In the genomic region with DNA sequence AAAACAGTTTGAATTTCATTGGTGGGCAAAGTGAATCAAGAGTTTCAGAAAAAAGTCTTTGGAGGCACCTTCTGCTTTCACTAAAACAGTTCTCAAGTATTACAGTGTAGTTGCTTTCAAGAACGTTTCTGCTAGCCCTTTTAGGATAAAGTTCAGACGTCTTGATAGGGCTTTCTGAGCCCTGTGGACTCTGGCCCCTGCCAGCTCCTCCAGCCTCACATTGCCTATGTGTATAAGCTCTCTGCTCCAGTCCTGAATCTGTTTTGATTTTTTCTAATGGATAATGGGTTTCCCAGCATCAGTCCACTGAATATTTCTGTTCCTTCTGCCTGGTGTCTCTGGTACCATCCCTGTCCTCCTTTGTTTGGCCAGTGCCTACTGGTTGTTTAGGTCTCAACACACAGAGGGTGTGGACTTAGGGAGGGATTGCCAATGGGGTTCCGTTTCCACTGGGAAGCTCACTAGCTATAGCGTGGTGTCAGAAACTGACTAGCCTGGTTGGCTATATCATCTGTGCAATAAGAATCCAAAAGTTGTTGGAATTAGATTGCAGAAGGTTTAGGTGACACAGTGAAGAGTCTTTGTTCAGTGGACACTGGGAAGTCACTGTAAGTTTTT, we compare ENCODE assay signal across 23 cellular contexts. TPM values are rescaled to one million over a fixed set of nuclear protein-coding genes. Genes with fewer than 3 reads are reported as not detected.
DNase-seq lines count a peak whose midpoint lies in the region; ATAC-seq, FAIRE-seq and TF ChIP-seq lines count a peak whose summit lies in the region.
"Had no signal": no experiment of that assay in that cellular context is flagged by ENCODE, and none has a peak within 500 bp of the region (broad histone marks: within the 10 kb centered on the region; RNA-seq: fewer than 3 reads in every experiment).

No MANE protein-coding gene starts in this region.

- H4K20me1 ChIP-seq in hepatocyte (ENCODE audit: insufficient read depth, poor library complexity, severe bottlenecking) (no peaks in the 10 kb centered on the region), neural progenitor cell (ENCODE audit: low read depth) (no peaks in the 10 kb centered on the region)

- H3K79me2 ChIP-seq in hepatocyte (peaks cover 57% of the 10 kb centered on the region), neural progenitor cell (ENCODE audit: low read depth) (no peaks in the 10 kb centered on the region)

- peak overlapping the region; percentile 64 for H3K4me2 ChIP-seq in hepatocyte
- no peak overlapping the region for H3K4me2 ChIP-seq in neural progenitor cell

- FAIRE-seq in frontal cortex (lab: Jason Lieb, UNC), result no peak
- FAIRE-seq: A204.1, K562 had no signal

- H3K27ac ChIP-seq in hepatocyte (peak overlapping the region; percentile 15), neural progenitor cell (no peak overlapping the region)
- H3K27ac ChIP-seq: sigmoid colon had no signal

- peaks cover 64% of the 10 kb centered on the region for H3K4me1 Mint-ChIP-seq in activated naive CD8-positive, alpha-beta T cell (ENCODE audit: low read depth)
- H3K4me1 Mint-ChIP-seq in activated naive CD8-positive, alpha-beta T cell treated with anti-CD3 and anti-CD28 coated beads for 36 hours, result peaks cover 63% of the 10 kb centered on the region
- peaks cover 46 to 87% (median 70%) of the 10 kb centered on the region in 4 donors for H3K4me1 Mint-ChIP-seq in naive thymus-derived CD8-positive, alpha-beta T cell
- peaks cover 30% of the 10 kb centered on the region for H3K4me1 Mint-ChIP-seq in neural progenitor cell

- H3K9me3 ChIP-seq in hepatocyte (ENCODE audit: low read depth) (no peaks in the 10 kb centered on the region), neural progenitor cell (ENCODE audit: low read depth) (no peaks in the 10 kb centered on the region)
- H3K9me3 ChIP-seq: sigmoid colon, tibial nerve had no signal

- H3K36me3 Mint-ChIP-seq in activated naive CD8-positive, alpha-beta T cell, result no peaks in the 10 kb centered on the region
- H3K36me3 Mint-ChIP-seq in activated naive CD8-positive, alpha-beta T cell treated with anti-CD3 and anti-CD28 coated beads for 36 hours, result peaks cover 1% of the 10 kb centered on the region
- peaks cover 0 to 4% (median 0%) of the 10 kb centered on the region in 3 donors for H3K36me3 Mint-ChIP-seq in naive thymus-derived CD8-positive, alpha-beta T cell
- no peaks in the 10 kb centered on the region for H3K36me3 Mint-ChIP-seq in neural progenitor cell

- DNase-seq in activated naive CD8-positive, alpha-beta T cell treated with anti-CD3 and anti-CD28 coated beads for 36 hours, result no peak
- DNase-seq in hepatocyte (ENCODE audit: low spot score), result peak; percentile 44
- DNase-seq in naive thymus-derived CD8-positive, alpha-beta T cell, result no peak
- no peak for DNase-seq in frontal cortex (ENCODE audit: low spot score in 2 of 2)
- DNase-seq in 8988T, result no peak
- DNase-seq in neural progenitor cell (ENCODE audit: low spot score), result no peak
- no peak for DNase-seq in iPS-NIHi7 (ENCODE audit: extremely low spot score)
- DNase-seq: activated CD4-positive, alpha-beta T cell treated with anti-CD3 and anti-CD28 coated beads, Interleukin-2, amount 50 U/mL, for 1 hour; activated naive CD8-positive, alpha-beta T cell treated with anti-CD3 and anti-CD28 coated beads, Interleukin-2, amount 10 ng/mL, durations not matched to agents 7 days and 5 days; central memory CD4-positive, alpha-beta T cell; dorsolateral prefrontal cortex; EL; glutamatergic neuron; HFFc6; NCI-H446; Right ventricle myocardium superior; sigmoid colon; T1000 had no signal

- H2AFZ ChIP-seq in hepatocyte (no peak overlapping the region), neural progenitor cell (replicated peaks) (no peak overlapping the region)

- H3K9ac ChIP-seq in neural progenitor cell, result no peak overlapping the region

- peak overlapping the region; percentile 23 for H3K27ac Mint-ChIP-seq in activated naive CD8-positive, alpha-beta T cell
- H3K27ac Mint-ChIP-seq in activated naive CD8-positive, alpha-beta T cell treated with anti-CD3 and anti-CD28 coated beads for 36 hours, result no peak overlapping the region
- H3K27ac Mint-ChIP-seq in naive thymus-derived CD8-positive, alpha-beta T cell, result peak overlapping the region; percentile 61 to 98 (median 94)
- H3K27ac Mint-ChIP-seq in neural progenitor cell, result no peak overlapping the region
- H3K27ac Mint-ChIP-seq: activated naive CD8-positive, alpha-beta T cell treated with anti-CD3 and anti-CD28 coated beads, Interleukin-2, amount 10 ng/mL, durations not matched to agents 7 days and 5 days; activated T-helper 2 cell treated with anti-CD3 and anti-CD28 coated beads, Interferon-gamma antibody, Interleukin-2, Interleukin-4, amounts not matched to agents 10 μg/mL and 5 μg/mL and 100 μg/mL, durations not matched to agents 14 hours and 24 hours and 36 hours; HFFc6 had no signal

- no peaks in the 10 kb centered on the region for H3K27me3 Mint-ChIP-seq in activated naive CD8-positive, alpha-beta T cell
- no peaks in the 10 kb centered on the region for H3K27me3 Mint-ChIP-seq in activated naive CD8-positive, alpha-beta T cell treated with anti-CD3 and anti-CD28 coated beads for 36 hours
- no peaks in the 10 kb centered on the region for H3K27me3 Mint-ChIP-seq in naive thymus-derived CD8-positive, alpha-beta T cell
- no peaks in the 10 kb centered on the region for H3K27me3 Mint-ChIP-seq in neural progenitor cell (ENCODE audit: insufficient read depth, low read depth)
- H3K27me3 Mint-ChIP-seq: activated naive CD8-positive, alpha-beta T cell treated with anti-CD3 and anti-CD28 coated beads, Interleukin-2, amount 10 ng/mL, durations not matched to agents 7 days and 5 days had no signal

- no peaks in the 10 kb centered on the region for H3K9me3 Mint-ChIP-seq in activated naive CD8-positive, alpha-beta T cell (ENCODE audit: low read depth)
- no peaks in the 10 kb centered on the region for H3K9me3 Mint-ChIP-seq in activated naive CD8-positive, alpha-beta T cell treated with anti-CD3 and anti-CD28 coated beads for 36 hours
- no peaks in the 10 kb centered on the region for H3K9me3 Mint-ChIP-seq in naive thymus-derived CD8-positive, alpha-beta T cell
- H3K9me3 Mint-ChIP-seq in neural progenitor cell, result no peaks in the 10 kb centered on the region
- H3K9me3 Mint-ChIP-seq: activated naive CD8-positive, alpha-beta T cell treated with anti-CD3 and anti-CD28 coated beads, Interleukin-2, amount 10 ng/mL, durations not matched to agents 7 days and 5 days; activated T-helper 2 cell treated with anti-CD3 and anti-CD28 coated beads, Interferon-gamma antibody, Interleukin-2, Interleukin-4, amounts not matched to agents 10 μg/mL and 5 μg/mL and 100 μg/mL, durations not matched to agents 14 hours and 24 hours and 36 hours; HFFc6 had no signal

- no peaks in the 10 kb centered on the region for H3K9me2 ChIP-seq in hepatocyte (replicated peaks; ENCODE audit: insufficient read depth)

- H3K4me3 ChIP-seq in hepatocyte, result no peak overlapping the region
- H3K4me3 ChIP-seq in neural progenitor cell, result no peak overlapping the region
- H3K4me3 ChIP-seq: dorsolateral prefrontal cortex, K562, sigmoid colon, tibial nerve had no signal

- TF ChIP-seq CTCF in hepatocyte (IDR thresholded peaks at IDR 0.05; ENCODE audit: poor library complexity) (no peak), neural progenitor cell (IDR thresholded peaks at IDR 0.05) (no peak)

- WGBS in hepatocyte (ENCODE audit: low lambda C conversion rate, missing lambda C conversion rate), result 45% methylated on average over 4 of the region's 4 CpGs

- no peak for ATAC-seq in naive thymus-derived CD8-positive, alpha-beta T cell
- ATAC-seq: K562 had no signal

- peaks cover 12% of the 10 kb centered on the region for H3K4me1 ChIP-seq in hepatocyte (ENCODE audit: insufficient read depth)
- H3K4me1 ChIP-seq in neural progenitor cell, result peaks cover 2% of the 10 kb centered on the region
- H3K4me1 ChIP-seq: sigmoid colon had no signal

- H3K27me3 ChIP-seq in hepatocyte (no peaks in the 10 kb centered on the region), neural progenitor cell (no peaks in the 10 kb centered on the region)
- H3K27me3 ChIP-seq: dorsolateral prefrontal cortex, sigmoid colon, tibial nerve had no signal

- H3K36me3 ChIP-seq in hepatocyte (replicated peaks; ENCODE audit: insufficient read depth, low read depth) (no peaks in the 10 kb centered on the region), neural progenitor cell (no peaks in the 10 kb centered on the region)
- H3K36me3 ChIP-seq: sigmoid colon, tibial nerve had no signal

- H3F3A ChIP-seq in neural progenitor cell (ENCODE audit: low read depth), result no peaks in the 10 kb centered on the region

- POLR2A ChIA-PET in naive thymus-derived CD8-positive, alpha-beta T cell (lab: Charles Lee), result interaction anchor here (4.9 kb wide), 1 partner anchor 26 kb away, joined by 78 read pairs; a partner anchor contains a TSS

- no peak overlapping the region for H3K4me3 Mint-ChIP-seq in activated naive CD8-positive, alpha-beta T cell
- H3K4me3 Mint-ChIP-seq in activated naive CD8-positive, alpha-beta T cell treated with anti-CD3 and anti-CD28 coated beads for 36 hours, result no peak overlapping the region
- H3K4me3 Mint-ChIP-seq in naive thymus-derived CD8-positive, alpha-beta T cell, result peak overlapping the region in 3 of 10 donors; percentile 1 to 70 (median 50)
- no peak overlapping the region for H3K4me3 Mint-ChIP-seq in neural progenitor cell
- H3K4me3 Mint-ChIP-seq: activated naive CD8-positive, alpha-beta T cell treated with anti-CD3 and anti-CD28 coated beads, Interleukin-2, amount 10 ng/mL, durations not matched to agents 7 days and 5 days; HFFc6 had no signal

RNA-seq across cellular contexts. Expression of a gene that starts 26.4 kb away (rescaled TPM):
- total RNA-seq in activated naive CD8-positive, alpha-beta T cell treated with anti-CD3 and anti-CD28 coated beads for 36 hours, result 10 to 100 TPM; 10.2 to 11.0 TPM
- total RNA-seq in hepatocyte (16.5 and 20.0 TPM in 2 replicates), frontal cortex (7.3 TPM), neural progenitor cell (ENCODE audit: low replicate concordance) (7.0 and 14.5 TPM in 2 replicates)
- polyA plus RNA-seq in hepatocyte, result 11.7 and 19.8 TPM in 2 replicates
- 10 to 100 TPM; 27.7 to 30.5 TPM for total RNA-seq in naive thymus-derived CD8-positive, alpha-beta T cell
- polyA plus RNA-seq in naive thymus-derived CD8-positive, alpha-beta T cell, result 10 to 100 TPM in 2 of 3 donors, 1 to 10 TPM in 1; 9.1 to 15.7 (median 11.6) TPM

Comparison
In these comparisons a context has a peak if more than half of its experiments do, and no peak if none do; other contexts are left out.
1. H3K27ac Mint-ChIP-seq: peak in activated naive CD8-positive, alpha-beta T cell (single experiment) and naive thymus-derived CD8-positive, alpha-beta T cell (10 of 10); none in activated naive CD8-positive, alpha-beta T cell treated with anti-CD3 and anti-CD28 coated beads for 36 hours (single experiment) and neural progenitor cell (single experiment).